ENCODE assay signal across 7 cellular contexts in genomic region chr2:26785431-26786206, GRCh38.
DNase-seq lines count a peak whose midpoint lies in the region; ATAC-seq and TF ChIP-seq lines count a peak whose summit lies in the region.

CENPA (plus strand) TSS chr2:26786056; CDS start chr2:26786197, 141 bp downstream.

- DNase-seq in NCI-H2081 (lab: John Stamatoyannopoulos, UW): peak; percentile 98 to 100
- peak; percentile 92 for DNase-seq in T1000 (lab: John Stamatoyannopoulos, UW)
- DNase-seq in astrocyte of the spinal cord (ENCODE audit: low read depth, low spot score): peak; percentile 100
- DNase-seq in hippocampal formation (lab: John Stamatoyannopoulos, UW): peak; percentile 91 to 98
- peak; percentile 96 for DNase-seq in retina

- peak; percentile 95 for ATAC-seq in GM18508 (IDR thresholded peaks at IDR 0.05; ENCODE audit: insufficient read depth, unreplicated experiment)
- peak; percentile 97 for ATAC-seq in HG03025 (IDR thresholded peaks at IDR 0.05; ENCODE audit: low FRiP score, unreplicated experiment)

- in situ Hi-C loops in astrocyte of the spinal cord (cut with HindIII; ENCODE audit: low sequenced_read_pairs): no loop called here

- peak within 1 kb of the TSS; percentile 81 for H3K4me3 ChIP-seq in astrocyte of the spinal cord (ENCODE audit: low read depth, low read length)

- TF ChIP-seq CTCF in astrocyte of the spinal cord (IDR thresholded peaks at IDR 0.05; ENCODE audit: low read depth, low read length): peak; percentile 1

Comparison
In these comparisons a context has a peak if more than half of its experiments do, and no peak if none do; other contexts are left out.
1. Peak in every context shown above with its lines: DNase-seq, ATAC-seq and H3K4me3 ChIP-seq.